Comparison of ENCODE assay signal across 33 cellular contexts in genomic region chr6:17901493-17901892, GRCh38.
"Had no signal": no experiment of that assay in that cellular context is flagged by ENCODE, and none has a peak within 500 bp of the region (broad histone marks: within the 10 kb centered on the region; RNA-seq: fewer than 3 reads in every experiment).

No MANE protein-coding gene starts in this region.

- H3K27ac Mint-ChIP-seq: activated B cell treated with CpG ODN at 0.5 μM for 24 hours; activated CD4-positive, alpha-beta memory T cell treated with anti-CD3 and anti-CD28 coated beads for 36 hours; activated CD4-positive, alpha-beta T cell treated with anti-CD3 and anti-CD28 coated beads, Interleukin-2, amount 10 ng/mL, durations not matched to agents 24 days and 14 days; activated CD8-positive, alpha-beta T cell treated with anti-CD3 and anti-CD28 coated beads for 36 hours; activated naive CD4-positive, alpha-beta T cell treated with anti-CD3 and anti-CD28 coated beads, Interleukin-2, amount 10 ng/mL, durations not matched to agents 7 days and 5 days; activated naive CD4-positive, alpha-beta T cell treated with anti-CD3 and anti-CD28 coated beads, Interleukin-2, amount 50 U/mL, for 24 hours; activated naive CD8-positive, alpha-beta T cell; activated naive CD8-positive, alpha-beta T cell treated with anti-CD3 and anti-CD28 coated beads, Interleukin-2, amount 10 ng/mL, durations not matched to agents 7 days and 5 days; activated naive CD8-positive, alpha-beta T cell treated with anti-CD3 and anti-CD28 coated beads, Interleukin-2, amount 50 U/mL, for 24 hours; activated T-cell treated with anti-CD3 and anti-CD28 coated beads, Interleukin-2, amount 50 U/mL, for 72 hours; activated T-helper 2 cell treated with anti-CD3 and anti-CD28 coated beads, Interferon-gamma antibody, Interleukin-2, Interleukin-4, amounts not matched to agents 10 μg/mL and 5 μg/mL and 100 μg/mL, durations not matched to agents 14 hours and 24 hours and 36 hours; brain; T-helper 1 cell treated with Interleukin-12 subunit alpha and Interleukin-12 subunit beta and Interleukin-4 antibody, amounts not matched to agents 30 μg/mL and 1 μg/mL, for 36 hours; T-helper 2 cell treated with Interferon-gamma antibody and Interleukin-4, amounts not matched to agents 5 μg/mL and 100 μg/mL, for 36 hours had no signal

- H3K4me3 Mint-ChIP-seq: activated B cell treated with CpG ODN at 0.5 μM for 24 hours; activated CD4-positive, alpha-beta memory T cell treated with anti-CD3 and anti-CD28 coated beads for 36 hours; activated CD4-positive, alpha-beta T cell treated with anti-CD3 and anti-CD28 coated beads, Interleukin-2, amount 10 ng/mL, durations not matched to agents 24 days and 14 days; activated CD8-positive, alpha-beta T cell treated with anti-CD3 and anti-CD28 coated beads for 36 hours; activated naive CD4-positive, alpha-beta T cell treated with anti-CD3 and anti-CD28 coated beads, Interleukin-2, amount 10 ng/mL, durations not matched to agents 7 days and 5 days; activated naive CD4-positive, alpha-beta T cell treated with anti-CD3 and anti-CD28 coated beads, Interleukin-2, amount 50 U/mL, for 24 hours; activated naive CD8-positive, alpha-beta T cell; activated naive CD8-positive, alpha-beta T cell treated with anti-CD3 and anti-CD28 coated beads, Interleukin-2, amount 10 ng/mL, durations not matched to agents 7 days and 5 days; activated naive CD8-positive, alpha-beta T cell treated with anti-CD3 and anti-CD28 coated beads, Interleukin-2, amount 50 U/mL, for 24 hours; activated T-cell treated with anti-CD3 and anti-CD28 coated beads, Interleukin-2, amount 50 U/mL, for 4 hours; activated T-cell treated with anti-CD3 and anti-CD28 coated beads, Interleukin-2, amount 50 U/mL, for 72 hours; brain; T-helper 1 cell treated with Interleukin-12 subunit alpha and Interleukin-12 subunit beta and Interleukin-4 antibody, amounts not matched to agents 30 μg/mL and 1 μg/mL, for 36 hours; T-helper 2 cell treated with Interferon-gamma antibody and Interleukin-4, amounts not matched to agents 5 μg/mL and 100 μg/mL, for 36 hours had no signal

- H3K27me3 Mint-ChIP-seq: activated B cell treated with CpG ODN at 0.5 μM for 24 hours had no signal

- H3K36me3 Mint-ChIP-seq: activated CD4-positive, alpha-beta memory T cell treated with anti-CD3 and anti-CD28 coated beads for 36 hours; activated naive CD4-positive, alpha-beta T cell treated with anti-CD3 and anti-CD28 coated beads, Interleukin-2, amount 10 ng/mL, durations not matched to agents 7 days and 5 days; activated naive CD4-positive, alpha-beta T cell treated with anti-CD3 and anti-CD28 coated beads, Interleukin-2, amount 50 U/mL, for 24 hours; activated naive CD8-positive, alpha-beta T cell; activated naive CD8-positive, alpha-beta T cell treated with anti-CD3 and anti-CD28 coated beads, Interleukin-2, amount 10 ng/mL, durations not matched to agents 7 days and 5 days had no signal

- H3K9me3 ChIP-seq: ascending aorta had no signal

- H3K27me3 ChIP-seq: ascending aorta had no signal

- H3K4me3 ChIP-seq: ascending aorta had no signal

- H3K9me3 Mint-ChIP-seq: activated CD4-positive, alpha-beta memory T cell treated with anti-CD3 and anti-CD28 coated beads for 36 hours; activated naive CD4-positive, alpha-beta T cell treated with anti-CD3 and anti-CD28 coated beads, Interleukin-2, amount 10 ng/mL, durations not matched to agents 7 days and 5 days had no signal

- H3K4me1 Mint-ChIP-seq: activated CD4-positive, alpha-beta T cell treated with anti-CD3 and anti-CD28 coated beads, Interleukin-2, amount 10 ng/mL, durations not matched to agents 24 days and 14 days; activated naive CD4-positive, alpha-beta T cell treated with anti-CD3 and anti-CD28 coated beads, Interleukin-2, amount 10 ng/mL, durations not matched to agents 7 days and 5 days; activated naive CD4-positive, alpha-beta T cell treated with anti-CD3 and anti-CD28 coated beads, Interleukin-2, amount 50 U/mL, for 24 hours; activated naive CD8-positive, alpha-beta T cell treated with anti-CD3 and anti-CD28 coated beads, Interleukin-2, amount 10 ng/mL, durations not matched to agents 7 days and 5 days; activated naive CD8-positive, alpha-beta T cell treated with anti-CD3 and anti-CD28 coated beads, Interleukin-2, amount 50 U/mL, for 24 hours had no signal

- DNase-seq: activated B cell treated with CpG ODN at 0.5 μM for 24 hours; activated CD4-positive, alpha-beta memory T cell treated with anti-CD3 and anti-CD28 coated beads for 36 hours; activated CD4-positive, alpha-beta T cell treated with anti-CD3 and anti-CD28 coated beads for 4 hours; activated CD4-positive, alpha-beta T cell treated with anti-CD3 and anti-CD28 coated beads, Interleukin-2, amount 10 ng/mL, durations not matched to agents 24 days and 14 days; activated CD4-positive, alpha-beta T cell treated with anti-CD3 and anti-CD28 coated beads, Interleukin-2, amount 50 U/mL, for 1 hour; activated CD4-positive, alpha-beta T cell treated with anti-CD3 and anti-CD28 coated beads, Interleukin-2, amount 50 U/mL, for 4 hours; activated CD4-positive, CD25-positive, alpha-beta regulatory T cell treated with anti-CD3 and anti-CD28 coated beads, Interleukin-2, amount 50 U/mL, for 72 hours; activated CD8-positive, alpha-beta memory T cell treated with anti-CD3 and anti-CD28 coated beads, Interleukin-2, amount 50 U/mL, for 4 hours; activated CD8-positive, alpha-beta T cell treated with anti-CD3 and anti-CD28 coated beads for 36 hours; activated effector memory CD4-positive, alpha-beta T cell treated with Interleukin-2 at 50 U/mL for 16 hours; activated gamma-delta T cell; activated naive CD4-positive, alpha-beta T cell treated with anti-CD3 and anti-CD28 coated beads, Interleukin-2, amount 10 ng/mL, durations not matched to agents 7 days and 5 days; activated naive CD4-positive, alpha-beta T cell treated with Interleukin-2 at 50 U/mL for 16 hours; activated naive CD8-positive, alpha-beta T cell treated with anti-CD3 and anti-CD28 coated beads, Interleukin-2, amount 10 ng/mL, durations not matched to agents 7 days and 5 days; activated naive CD8-positive, alpha-beta T cell treated with anti-CD3 and anti-CD28 coated beads, Interleukin-2, amount 50 U/mL, for 24 hours; activated T-cell treated with anti-CD3 and anti-CD28 coated beads for 4 hours; activated T-cell treated with anti-CD3 and anti-CD28 coated beads, Interleukin-2, amount 50 U/mL, for 1 hour; activated T-cell treated with anti-CD3 and anti-CD28 coated beads, Interleukin-2, amount 50 U/mL, for 4 hours; activated T-cell treated with anti-CD3 and anti-CD28 coated beads, Interleukin-2, amount 50 U/mL, for 72 hours; amygdala; anterior cingulate cortex; central memory CD4-positive, alpha-beta T cell; T-helper 1 cell; T-helper 2 cell; T-helper 9 cell had no signal

- ATAC-seq: activated CD8-positive, alpha-beta T cell treated with anti-CD3 and anti-CD28 coated beads for 36 hours; activated naive CD8-positive, alpha-beta T cell treated with anti-CD3 and anti-CD28 coated beads, Interleukin-2, amount 50 U/mL, for 24 hours; activated T-cell treated with anti-CD3 and anti-CD28 coated beads, Interleukin-2, amount 50 U/mL, for 4 hours; activated T-cell treated with anti-CD3 and anti-CD28 coated beads, Interleukin-2, amount 50 U/mL, for 72 hours had no signal

- H3K27ac ChIP-seq: ascending aorta, VCaP had no signal
